ENCODE assay signal across 8 cellular contexts in genomic region chr12:71687172-71687571, GRCh38. TPM values are rescaled to one million over a fixed set of nuclear protein-coding genes. Genes with fewer than 3 reads are reported as not detected.
DNase-seq lines count a peak whose midpoint lies in the region; ATAC-seq and TF ChIP-seq lines count a peak whose summit lies in the region.
"Not testable (repeated sequence)": the region's sequence is repeated elsewhere in the genome, so short reads cannot be mapped to it uniquely, and the experiment has no call there.

No MANE protein-coding gene starts in this region.

- not testable (repeated sequence) for ATAC-seq in right cardiac atrium; naive thymus-derived CD8-positive, alpha-beta T cell; stimulated activated memory B cell treated with anti-CD40 and anti-IgM and Interleukin-4, amounts not matched to agents 10 μg/mL and 1 μg/mL and 100 μg/mL, for 72 hours

- H2BK5ac ChIP-seq in H9 (ENCODE audit: insufficient read length, low read length): not testable (repeated sequence)

- not testable (repeated sequence) for H2AFZ ChIP-seq in H9 (ENCODE audit: low read length)

- H3K9me3 ChIP-seq in H9 (ENCODE audit: control insufficient read depth, low read depth, low read length); Peyer's patch; ectodermal cell (ENCODE audit: control insufficient read depth, low read length); right cardiac atrium (ENCODE audit: control insufficient read depth, low read length): not testable (repeated sequence)

- not testable (repeated sequence) for H3K56ac ChIP-seq in H9 (ENCODE audit: insufficient read length, low read depth, low read length)

- POLR2A ChIA-PET in AG04449 (lab: Yijun Ruan, JAX): interaction anchor here (3.9 kb wide), 1 partner anchor 24 kb away, joined by 33 read pairs; the partner anchor contains the start of genes THAP2 and ZFC3H1
- POLR2A ChIA-PET in naive thymus-derived CD8-positive, alpha-beta T cell (lab: Charles Lee): interaction anchor here (1.5 to 5.0 kb wide), 4 partner anchors 10 to 152 kb away, joined by 3 to 213 read pairs (median 16); partner anchors contain the start of genes RAB21, TBC1D15, THAP2 and ZFC3H1

- not testable (repeated sequence) for H3K9ac ChIP-seq in H9 (ENCODE audit: extremely low read depth, insufficient read length, low read length)

- not testable (repeated sequence) for H3K4me1 Mint-ChIP-seq in H9
- peaks cover 29% of the 10 kb centered on the region for H3K4me1 Mint-ChIP-seq in activated naive CD4-positive, alpha-beta T cell treated with anti-CD3 and anti-CD28 coated beads for 36 hours (ENCODE audit: low read depth)
- H3K4me1 Mint-ChIP-seq in naive thymus-derived CD8-positive, alpha-beta T cell: peaks cover 13 to 52% (median 33%) of the 10 kb centered on the region in 4 donors
- H3K4me1 Mint-ChIP-seq in stimulated activated memory B cell treated with anti-CD40 and anti-IgM and Interleukin-4, amounts not matched to agents 10 μg/mL and 1 μg/mL and 100 μg/mL, for 72 hours: peaks cover 32% of the 10 kb centered on the region

- not testable (repeated sequence) for H2AK5ac ChIP-seq in H9 (ENCODE audit: insufficient read length, low read length)

- intact Hi-C loops in activated naive CD4-positive, alpha-beta T cell treated with anti-CD3 and anti-CD28 coated beads for 36 hours (cut with micrococcal nuclease): loop anchor here (2.0 to 10.0 kb wide), 4 partner anchors 44 to 1952 kb away; partner anchors contain the start of genes LGR5, RAB3IP and TPH2
- intact Hi-C loops in right cardiac atrium (cut with DNase I): loop anchor here in 1 of 4 donors (10.0 kb wide), 1 partner anchor 68 kb away; the partner anchor contains the start of gene RAB21

- H2BK15ac ChIP-seq in H9 (ENCODE audit: low read depth, low read length): not testable (repeated sequence)

- H3K4me3 Mint-ChIP-seq in H9: peak overlapping the region; percentile 88 to 96
- H3K4me3 Mint-ChIP-seq in activated naive CD4-positive, alpha-beta T cell treated with anti-CD3 and anti-CD28 coated beads for 36 hours: peak overlapping the region; percentile 27
- peak overlapping the region; percentile 19 to 97 (median 54) for H3K4me3 Mint-ChIP-seq in naive thymus-derived CD8-positive, alpha-beta T cell
- H3K4me3 Mint-ChIP-seq in stimulated activated memory B cell treated with anti-CD40 and anti-IgM and Interleukin-4, amounts not matched to agents 10 μg/mL and 1 μg/mL and 100 μg/mL, for 72 hours: peak overlapping the region; percentile 96

- H3K4me2 ChIP-seq in H9 (ENCODE audit: insufficient read depth, insufficient read length, low read length): peak overlapping the region; percentile 67

- not testable (repeated sequence) for H3K27me3 ChIP-seq in H9 (ENCODE audit: insufficient read depth, low read length); Peyer's patch; ectodermal cell (ENCODE audit: control insufficient read depth, insufficient read depth, low read length, poor library complexity, severe bottlenecking); right cardiac atrium (ENCODE audit: control insufficient read depth, insufficient read depth)

- CTCF ChIA-PET in AG04449 (lab: Yijun Ruan, JAX): interaction anchor here (1.1 to 3.7 kb wide), 7 partner anchors 16 to 60 kb away, joined by 3 to 23 read pairs (median 10); partner anchors contain the start of genes THAP2 and ZFC3H1
- CTCF ChIA-PET in activated naive CD4-positive, alpha-beta T cell treated with anti-CD3 and anti-CD28 coated beads for 36 hours (lab: Charles Lee): interaction anchor here (0.6 to 4.6 kb wide), 5 partner anchors 24 to 61 kb away, joined by 3 to 31 read pairs (median 7); partner anchors contain the start of genes THAP2 and ZFC3H1

- not testable (repeated sequence) for H3K4me1 ChIP-seq in H9 (ENCODE audit: insufficient read depth, low read length); ectodermal cell (ENCODE audit: control insufficient read depth, insufficient read depth, low read length); right cardiac atrium (ENCODE audit: control insufficient read depth, insufficient read depth, low read length)
- peaks cover 0 to 27% (median 0%) of the 10 kb centered on the region in 4 donors for H3K4me1 ChIP-seq in Peyer's patch

- not testable (repeated sequence) for H3K14ac ChIP-seq in H9 (ENCODE audit: insufficient read depth, low read length)

- TF ChIP-seq CTCF in AG04449 (IDR thresholded peaks at IDR 0.05; ENCODE audit: insufficient read depth, low read length, missing control alignments); H9 (conservative IDR thresholded peaks at IDR 0.05); Peyer's patch (IDR thresholded peaks at IDR 0.05): not testable (repeated sequence)

- not testable (repeated sequence) for H3K79me2 ChIP-seq in H9 (ENCODE audit: insufficient read depth, low read length)

- H3K9me3 Mint-ChIP-seq in H9; activated naive CD4-positive, alpha-beta T cell treated with anti-CD3 and anti-CD28 coated beads for 36 hours; naive thymus-derived CD8-positive, alpha-beta T cell; stimulated activated memory B cell treated with anti-CD40 and anti-IgM and Interleukin-4, amounts not matched to agents 10 μg/mL and 1 μg/mL and 100 μg/mL, for 72 hours: not testable (repeated sequence)

- H3K27me3 Mint-ChIP-seq in H9 (ENCODE audit: low read depth); activated naive CD4-positive, alpha-beta T cell treated with anti-CD3 and anti-CD28 coated beads for 36 hours (ENCODE audit: low read depth); naive thymus-derived CD8-positive, alpha-beta T cell; stimulated activated memory B cell treated with anti-CD40 and anti-IgM and Interleukin-4, amounts not matched to agents 10 μg/mL and 1 μg/mL and 100 μg/mL, for 72 hours: not testable (repeated sequence)

- H3K36me3 Mint-ChIP-seq in H9 (ENCODE audit: insufficient read depth in 1 of 3, low read depth in 3 of 3); activated naive CD4-positive, alpha-beta T cell treated with anti-CD3 and anti-CD28 coated beads for 36 hours (ENCODE audit: low read depth); stimulated activated memory B cell treated with anti-CD40 and anti-IgM and Interleukin-4, amounts not matched to agents 10 μg/mL and 1 μg/mL and 100 μg/mL, for 72 hours: not testable (repeated sequence)
- H3K36me3 Mint-ChIP-seq in naive thymus-derived CD8-positive, alpha-beta T cell: peaks cover 0 to 16% (median 4%) of the 10 kb centered on the region in 3 donors

- H4K20me1 ChIP-seq in H9 (ENCODE audit: control insufficient read depth, insufficient read depth, insufficient read length): not testable (repeated sequence)

- not testable (repeated sequence) for H3K18ac ChIP-seq in H9 (ENCODE audit: insufficient read length, low read depth, low read length)

- H3K23me2 ChIP-seq in H9 (ENCODE audit: insufficient read length, low read depth, low read length, poor library complexity, severe bottlenecking): not testable (repeated sequence)

- H2BK12ac ChIP-seq in H9 (ENCODE audit: insufficient read length, low read depth, low read length): not testable (repeated sequence)

- DNase-seq in AG04449 (ENCODE audit: low read depth, low spot score); H9; Peyer's patch; activated naive CD4-positive, alpha-beta T cell treated with anti-CD3 and anti-CD28 coated beads for 36 hours; right cardiac atrium; naive thymus-derived CD8-positive, alpha-beta T cell: not testable (repeated sequence)

- H3K23ac ChIP-seq in H9 (ENCODE audit: insufficient read length, low read depth, low read length): not testable (repeated sequence)

- H3K27ac Mint-ChIP-seq in H9; activated naive CD4-positive, alpha-beta T cell treated with anti-CD3 and anti-CD28 coated beads for 36 hours: not testable (repeated sequence)
- H3K27ac Mint-ChIP-seq in naive thymus-derived CD8-positive, alpha-beta T cell: peak overlapping the region in 1 of 10 donors; percentile 44
- peak overlapping the region; percentile 88 for H3K27ac Mint-ChIP-seq in stimulated activated memory B cell treated with anti-CD40 and anti-IgM and Interleukin-4, amounts not matched to agents 10 μg/mL and 1 μg/mL and 100 μg/mL, for 72 hours

- H3K79me1 ChIP-seq in H9 (ENCODE audit: insufficient read depth, low read depth, low read length, poor library complexity, severe bottlenecking): not testable (repeated sequence)

- H4K5ac ChIP-seq in H9 (ENCODE audit: insufficient read length, low read depth, low read length): not testable (repeated sequence)

- H3K4me3 ChIP-seq in AG04449 (ENCODE audit: low read depth, low read length): peak overlapping the region; percentile 90
- peak overlapping the region; percentile 76 to 83 (median 78) for H3K4me3 ChIP-seq in Peyer's patch
- peak overlapping the region; percentile 66 for H3K4me3 ChIP-seq in ectodermal cell (ENCODE audit: insufficient read depth, low read depth, low read length)
- H3K4me3 ChIP-seq in right cardiac atrium (ENCODE audit: low read length): peak overlapping the region; percentile 43

- no CpG with 5 or more reads among the region's 11 CpGs for WGBS in H9 (ENCODE audit: extremely low coverage, insufficient read length, low lambda C conversion rate)
- WGBS in ectodermal cell, 2 experiments: 92 to 95% methylated on average over 11 of the region's 11 CpGs
- 81% methylated on average over 11 of the region's 11 CpGs for WGBS in right cardiac atrium

- H3K27ac ChIP-seq in H9 (ENCODE audit: insufficient read length, low read depth, low read length); ectodermal cell (ENCODE audit: insufficient read depth, low read depth, low read length, poor library complexity, severe bottlenecking); right cardiac atrium (ENCODE audit: low read length): not testable (repeated sequence)
- peak overlapping the region; percentile 56 to 98 (median 90) for H3K27ac ChIP-seq in Peyer's patch

- not testable (repeated sequence) for H4K91ac ChIP-seq in H9 (ENCODE audit: insufficient read length, low read depth, low read length)

- H3K4ac ChIP-seq in H9 (ENCODE audit: low read depth, low read length): not testable (repeated sequence)

- H2BK120ac ChIP-seq in H9 (ENCODE audit: low read depth, low read length, poor library complexity, severe bottlenecking): not testable (repeated sequence)

- not testable (repeated sequence) for H2BK20ac ChIP-seq in H9 (ENCODE audit: low read depth, low read length, poor library complexity, severe bottlenecking)

- H4K8ac ChIP-seq in H9 (replicated peaks; ENCODE audit: insufficient read length, low read depth, low read length): not testable (repeated sequence)

- TF ChIP-seq POLR2A in Peyer's patch (IDR thresholded peaks at IDR 0.05): not testable (repeated sequence)

- not testable (repeated sequence) for H3K36me3 ChIP-seq in Peyer's patch; ectodermal cell (ENCODE audit: control insufficient read depth, insufficient read depth, low read length)

- not testable (repeated sequence) for H3T11ph ChIP-seq in H9 (ENCODE audit: low read length)

RNA-seq across cellular contexts. Expression of gene TMEM19, which starts 1.3 kb away (rescaled TPM):
- 17.3 and 18.4 TPM in 2 replicates for total RNA-seq in H9 (2021)
- total RNA-seq in Peyer's patch: 10 to 100 TPM; 12.4 to 48.3 (median 43.6) TPM
- 10 to 100 TPM; 10.9 to 11.1 TPM for total RNA-seq in activated naive CD4-positive, alpha-beta T cell treated with anti-CD3 and anti-CD28 coated beads for 36 hours
- 8.1 TPM for polyA plus RNA-seq in ectodermal cell (2013, experiment 1 of 4)
- 11.2 TPM for polyA plus RNA-seq in ectodermal cell (2013, experiment 2 of 4)
- polyA plus RNA-seq in ectodermal cell (2013, experiment 3 of 4): 10.1 TPM
- 12.2 TPM for polyA plus RNA-seq in ectodermal cell (2013, experiment 4 of 4)
- total RNA-seq in right cardiac atrium: 10 to 100 TPM; 28.5 to 31.3 (median 29.0) TPM
- 14.0 TPM for polyA plus RNA-seq in right cardiac atrium
- total RNA-seq in naive thymus-derived CD8-positive, alpha-beta T cell: 10 to 100 TPM; 22.0 to 30.5 TPM
- polyA plus RNA-seq in naive thymus-derived CD8-positive, alpha-beta T cell: 10 to 100 TPM; 40.1 to 53.8 (median 43.5) TPM

RNA-seq across cellular contexts. Expression of gene THAP2, which starts 23.1 kb away (rescaled TPM):
- total RNA-seq in H9 (2021) (2.5 and 3.7 TPM in 2 replicates), Peyer's patch (1 to 10 TPM; 2.8 to 7.5 (median 3.7) TPM), right cardiac atrium (1 to 10 TPM; 4.8 to 8.5 (median 7.7) TPM)
- 1 to 10 TPM; 8.3 to 9.4 TPM for total RNA-seq in activated naive CD4-positive, alpha-beta T cell treated with anti-CD3 and anti-CD28 coated beads for 36 hours
- 14.7 TPM for polyA plus RNA-seq in ectodermal cell (2013, experiment 1 of 4)
- 8.9 TPM for polyA plus RNA-seq in ectodermal cell (2013, experiment 2 of 4)
- 15.1 TPM for polyA plus RNA-seq in ectodermal cell (2013, experiment 3 of 4)
- polyA plus RNA-seq in ectodermal cell (2013, experiment 4 of 4): 15.8 TPM
- 3.8 TPM for polyA plus RNA-seq in right cardiac atrium
- 10 to 100 TPM; 14.3 to 15.8 TPM for total RNA-seq in naive thymus-derived CD8-positive, alpha-beta T cell
- 10 to 100 TPM in 1 of 3 donors, 1 to 10 TPM in 2; 9.6 to 11.6 (median 9.7) TPM for polyA plus RNA-seq in naive thymus-derived CD8-positive, alpha-beta T cell

RNA-seq across cellular contexts. Expression of gene ZFC3H1, which starts 23.5 kb away (rescaled TPM):
- total RNA-seq in H9 (2021) (24.4 and 26.4 TPM in 2 replicates), Peyer's patch (100 to 1,000 TPM; 131 to 309 (median 156) TPM), right cardiac atrium (10 to 100 TPM; 19.5 to 29.5 (median 23.3) TPM)
- 10 to 100 TPM; 56.9 to 62.6 TPM for total RNA-seq in activated naive CD4-positive, alpha-beta T cell treated with anti-CD3 and anti-CD28 coated beads for 36 hours
- 33.5 TPM for polyA plus RNA-seq in ectodermal cell (2013, experiment 1 of 4)
- 38.8 TPM for polyA plus RNA-seq in ectodermal cell (2013, experiment 2 of 4)
- polyA plus RNA-seq in ectodermal cell (2013, experiment 3 of 4): 28.8 TPM
- polyA plus RNA-seq in ectodermal cell (2013, experiment 4 of 4): 32.7 TPM
- polyA plus RNA-seq in right cardiac atrium: 12.4 TPM
- 100 to 1,000 TPM; 117 to 118 TPM for total RNA-seq in naive thymus-derived CD8-positive, alpha-beta T cell
- polyA plus RNA-seq in naive thymus-derived CD8-positive, alpha-beta T cell: 10 to 100 TPM; 19.1 to 28.5 (median 21.3) TPM

Comparison
In these comparisons a context has a peak if more than half of its experiments do, and no peak if none do; other contexts are left out.
1. H3K4me3 Mint-ChIP-seq: peak in every context shown above with its lines; median percentile 96 in stimulated activated memory B cell treated with anti-CD40 and anti-IgM and Interleukin-4, amounts not matched to agents 10 μg/mL and 1 μg/mL and 100 μg/mL, for 72 hours; 92 in H9; 54 in naive thymus-derived CD8-positive, alpha-beta T cell; 27 in activated naive CD4-positive, alpha-beta T cell treated with anti-CD3 and anti-CD28 coated beads for 36 hours.